In genomic region chr1:147541672-147542548, GRCh38 we compare ENCODE assay signal across 8 cellular contexts. TPM values are rescaled to one million over a fixed set of nuclear protein-coding genes. Genes with fewer than 3 reads are reported as not detected.
DNase-seq lines count a peak whose midpoint lies in the region; ATAC-seq, FAIRE-seq and TF ChIP-seq lines count a peak whose summit lies in the region.

No MANE protein-coding gene starts in this region.

- TF ChIP-seq CTCF in AG09309 (IDR thresholded peaks at IDR 0.05; ENCODE audit: control insufficient read depth, insufficient read depth, low read depth, low read length, missing control alignments) (no peak), HCT116 (IDR thresholded peaks at IDR 0.05 in 2 of 3, conservative IDR thresholded peaks at IDR 0.05 in 1 of 3; ENCODE audit: borderline replicate concordance in 1 of 3, insufficient read depth in 1 of 3, low read depth in 2 of 3, low read length in 2 of 3) (no peak), foreskin keratinocyte (conservative IDR thresholded peaks at IDR 0.05) (no peak)

- no TSS peak for BruUV-seq in HCT116 (replicated peaks; lab: Mats Ljungman, UMichigan)

- H3K4me3 ChIP-seq in AG09309 (ENCODE audit: control insufficient read depth, low read depth, low read length) (peak overlapping the region; percentile 60), HCT116 (replicated peaks in 1 of 2; ENCODE audit: low read depth in 1 of 2, low read length in 2 of 2) (peak overlapping the region; percentile 12 to 37), neuronal stem cell (ENCODE audit: low read length in 2 of 2) (peak overlapping the region; percentile 81 to 92)

- H3K4me2 ChIP-seq in HCT116 (ENCODE audit: low read length) (peak overlapping the region; percentile 70), neuronal stem cell (ENCODE audit: insufficient read depth, low read length, poor library complexity, severe bottlenecking) (peak overlapping the region; percentile 78)

- peak overlapping the region; percentile 91 for H2AFZ ChIP-seq in HCT116 (ENCODE audit: low read depth, low read length, poor library complexity, severe bottlenecking)
- H2AFZ ChIP-seq in neuronal stem cell (ENCODE audit: low read length), result peak overlapping the region; percentile 79

- RAD21 ChIA-PET in HCT116 (lab: Charles Lee; ENCODE audit: low non-redundant PET in 1 of 2, low total read pairs in 2 of 2, uncharacterized antibody in 2 of 2, unreplicated experiment in 2 of 2), result interaction anchor here in 1 of 2 experiments (0.6 kb wide), 1 partner anchor 90 kb away, joined by 3 read pairs; no protein-coding TSS in a partner anchor

- H3K27ac ChIP-seq in HCT116 (ENCODE audit: low read depth, low read length), result peak overlapping the region; percentile 30; the same call in 1 of the 2 replicates
- H3K27ac ChIP-seq in foreskin keratinocyte, result no peak overlapping the region
- H3K27ac ChIP-seq in neuronal stem cell (replicated peaks; ENCODE audit: low read length), result peak overlapping the region; percentile 94

- peak overlapping the region; percentile 77 for H3K14ac ChIP-seq in neuronal stem cell (ENCODE audit: low read length)

- H2BK5ac ChIP-seq in neuronal stem cell (ENCODE audit: low read length), result peak overlapping the region; percentile 97

- no peaks in the 10 kb centered on the region for H3K27me3 ChIP-seq in HCT116 (ENCODE audit: insufficient read depth, low read length)
- H3K27me3 ChIP-seq in foreskin keratinocyte, result peaks cover 33% of the 10 kb centered on the region
- H3K27me3 ChIP-seq in neuronal stem cell (ENCODE audit: control insufficient read depth in 3 of 3, insufficient read depth in 3 of 3, low read depth in 1 of 3, low read length in 3 of 3), result no peaks in the 10 kb centered on the region

- no peaks in the 10 kb centered on the region for H3K36me3 ChIP-seq in HCT116 (ENCODE audit: control insufficient read depth in 1 of 2, insufficient read depth in 2 of 2, low read length in 2 of 2)
- H3K36me3 ChIP-seq in neuronal stem cell (replicated peaks in 1 of 2; ENCODE audit: control insufficient read depth in 2 of 2, insufficient read depth in 2 of 2, low read length in 2 of 2), result peaks cover 2 to 6% of the 10 kb centered on the region in 2 donors

- no CpG with 5 or more reads among the region's 29 CpGs for WGBS in neuronal stem cell (ENCODE audit: extremely low coverage in 2 of 2, insufficient read length in 2 of 2, insufficient replicate concordance in 1 of 2), 2 donors

- POLR2A ChIA-PET in HCT116 (lab: Charles Lee), result no interaction called here

- H3K9ac ChIP-seq in HCT116 (ENCODE audit: low read length) (peak overlapping the region; percentile 45), neuronal stem cell (ENCODE audit: low read depth, low read length, poor library complexity) (peak overlapping the region; percentile 99)

- no peak overlapping the region for H2BK120ac ChIP-seq in neuronal stem cell (ENCODE audit: low read depth, low read length)

- H3K9me3 ChIP-seq in HCT116 (ENCODE audit: control insufficient read depth in 1 of 2, insufficient read depth in 1 of 2, low read depth in 1 of 2, low read length in 2 of 2) (no peaks in the 10 kb centered on the region), neuronal stem cell (replicated peaks in 1 of 2; ENCODE audit: control insufficient read depth in 2 of 2, insufficient read depth in 1 of 2, low read depth in 1 of 2, low read length in 2 of 2) (peaks cover 0 to 14% of the 10 kb centered on the region in 2 donors)

- no peaks in the 10 kb centered on the region for H4K20me1 ChIP-seq in HCT116 (ENCODE audit: insufficient read depth)

- peaks cover 8% of the 10 kb centered on the region for H3K79me1 ChIP-seq in neuronal stem cell (ENCODE audit: low read depth, low read length)

- TF ChIP-seq RAD21 in HCT116 (IDR thresholded peaks at IDR 0.05; ENCODE audit: low read depth), result no peak

- CTCF ChIA-PET in HCT116 (lab: Charles Lee), result no interaction called here

- no peak for TF ChIP-seq POLR2A in HCT116 (IDR thresholded peaks at IDR 0.05; ENCODE audit: borderline replicate concordance, extremely low read depth, insufficient read depth, insufficient read length)

- peak overlapping the region; percentile 71 for H2AK5ac ChIP-seq in neuronal stem cell (ENCODE audit: low read depth, low read length)

- no peak for DNase-seq in AG09309 (ENCODE audit: low read depth)
- no peak for DNase-seq in HCT116 (ENCODE audit: low read depth, low spot score)
- peak; percentile 14 for DNase-seq in activated T-cell treated with anti-CD3 and anti-CD28 coated beads for 4 hours
- peak in 1 of 2 donors; percentile 11 for DNase-seq in foreskin keratinocyte
- no peak for DNase-seq in neuronal stem cell (ENCODE audit: low spot score)
- DNase-seq in GM19239 (ENCODE audit: insufficient read length, low spot score), result no peak
- DNase-seq in NCI-H345 (lab: John Stamatoyannopoulos, UW), result no peak
- no peak for DNase-seq in epidermal melanocyte (ENCODE audit: insufficient read length, low spot score)

- H4K8ac ChIP-seq in neuronal stem cell (ENCODE audit: low read depth, low read length), result no peak overlapping the region

- H2BK15ac ChIP-seq in neuronal stem cell (ENCODE audit: low read length), result peak overlapping the region; percentile 79

- no peak for FAIRE-seq in GM19239 (lab: Jason Lieb, UNC)

- peak; percentile 1; the same call in 1 of the 2 replicates for ATAC-seq in HCT116
- ATAC-seq in foreskin keratinocyte, result peak; percentile 24

- intact Hi-C loops in HCT116 (cut with micrococcal nuclease), result loop anchor here (1.0 kb wide), 1 partner anchor 57 kb away; no protein-coding TSS in a partner anchor

- no peaks in the 10 kb centered on the region for H3K79me2 ChIP-seq in HCT116 (ENCODE audit: insufficient read depth, low read length)

- H3K4me1 ChIP-seq in HCT116 (ENCODE audit: control insufficient read depth in 1 of 2, insufficient read depth in 2 of 2, low read length in 2 of 2), result peaks cover 38 to 58% of the 10 kb centered on the region in 2 experiments
- H3K4me1 ChIP-seq in foreskin keratinocyte, result no peaks in the 10 kb centered on the region
- H3K4me1 ChIP-seq in neuronal stem cell (ENCODE audit: control insufficient read depth in 2 of 2, insufficient read depth in 1 of 2, low read depth in 1 of 2, low read length in 2 of 2), result peaks cover 14 to 21% of the 10 kb centered on the region in 2 donors

- H3K9me2 ChIP-seq in HCT116 (ENCODE audit: insufficient read depth), result no peaks in the 10 kb centered on the region

- H3K4ac ChIP-seq in neuronal stem cell (ENCODE audit: low read length), result peak overlapping the region; percentile 70

- H2BK12ac ChIP-seq in neuronal stem cell (ENCODE audit: low read length), result no peak overlapping the region

- H3K23ac ChIP-seq in neuronal stem cell (ENCODE audit: low read depth, low read length, poor library complexity), result peak overlapping the region; percentile 78

- peak overlapping the region; percentile 99 for H3K18ac ChIP-seq in neuronal stem cell (ENCODE audit: low read length)

- H4K91ac ChIP-seq in neuronal stem cell (ENCODE audit: low read depth, low read length, poor library complexity), result peak overlapping the region; percentile 80

TF ChIP-seq in HCT116, 20 proteins besides CTCF, POLR2A, EP300 and RAD21:
- TF ChIP-seq ZNF274 (IDR thresholded peaks at IDR 0.05; ENCODE audit: low read depth, low read length) (no peak), EGR1 (IDR thresholded peaks at IDR 0.05; ENCODE audit: low read depth) (no peak), SIN3A (IDR thresholded peaks at IDR 0.05; ENCODE audit: low read depth) (no peak), TCF7L2 (IDR thresholded peaks at IDR 0.05; ENCODE audit: borderline replicate concordance, extremely low read depth, insufficient read depth, insufficient read length) (no peak), REST (IDR thresholded peaks at IDR 0.05; ENCODE audit: low read depth) (no peak), ELF1 (IDR thresholded peaks at IDR 0.05; ENCODE audit: borderline replicate concordance, low read depth) (no peak), ZFX (IDR thresholded peaks at IDR 0.05) (no peak)
- TF ChIP-seq, protein P1, sequence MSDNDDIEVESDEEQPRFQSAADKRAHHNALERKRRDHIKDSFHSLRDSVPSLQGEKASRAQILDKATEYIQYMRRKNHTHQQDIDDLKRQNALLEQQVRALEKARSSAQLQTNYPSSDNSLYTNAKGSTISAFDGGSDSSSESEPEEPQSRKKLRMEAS (IDR thresholded peaks at IDR 0.05), result no peak

RNA-seq across cellular contexts. Expression of gene BCL9, which starts 0.6 kb away (rescaled TPM):
- total RNA-seq in HCT116 (2021; ENCODE audit: unreplicated experiment), result 31.5 TPM
- 11.5 and 14.6 TPM in 2 replicates for polyA plus RNA-seq in HCT116 (2012)
- total RNA-seq in foreskin keratinocyte, result 9.6 and 10.3 TPM in 2 replicates
- 2.4 and 2.7 TPM in 2 replicates for polyA plus RNA-seq in foreskin keratinocyte
- polyA plus RNA-seq in neuronal stem cell (2013, experiment 1 of 2), result 45.2 TPM
- 43.6 TPM for polyA plus RNA-seq in neuronal stem cell (2013, experiment 2 of 2)

Comparison
In these comparisons a context has a peak if more than half of its experiments do, and no peak if none do; other contexts are left out.
1. H3K4me3 ChIP-seq: peak in every context shown above with its lines; median percentile 86 in neuronal stem cell; 60 in AG09309; 24 in HCT116.